ENCODE assay signal across 1 cellular context in the genomic region with DNA sequence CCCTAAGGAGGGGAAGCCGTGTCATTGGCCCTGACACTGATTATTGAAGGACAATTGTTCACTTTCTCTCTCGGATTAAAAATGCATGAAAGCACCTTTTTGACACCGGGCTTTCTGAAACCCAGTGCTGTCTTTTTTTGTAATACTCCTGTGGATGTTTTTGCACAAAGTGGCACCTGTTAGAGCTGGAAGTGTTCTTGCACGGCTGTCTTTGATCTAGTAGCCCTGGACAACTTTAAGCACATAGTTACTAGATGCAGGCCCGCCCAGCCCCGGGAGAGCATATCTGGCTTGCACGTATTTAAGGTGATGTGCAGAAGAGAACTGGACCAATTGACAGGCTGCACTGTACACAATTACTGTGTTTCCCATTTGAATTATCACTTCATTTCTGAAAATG.
TF ChIP-seq lines count a peak whose summit lies in the region.

No MANE protein-coding gene starts in this region.

TF ChIP-seq in GM23338, 12 proteins besides CTCF, POLR2A, EP300 and RAD21 (continued from another document):
- TF ChIP-seq, protein P1, sequence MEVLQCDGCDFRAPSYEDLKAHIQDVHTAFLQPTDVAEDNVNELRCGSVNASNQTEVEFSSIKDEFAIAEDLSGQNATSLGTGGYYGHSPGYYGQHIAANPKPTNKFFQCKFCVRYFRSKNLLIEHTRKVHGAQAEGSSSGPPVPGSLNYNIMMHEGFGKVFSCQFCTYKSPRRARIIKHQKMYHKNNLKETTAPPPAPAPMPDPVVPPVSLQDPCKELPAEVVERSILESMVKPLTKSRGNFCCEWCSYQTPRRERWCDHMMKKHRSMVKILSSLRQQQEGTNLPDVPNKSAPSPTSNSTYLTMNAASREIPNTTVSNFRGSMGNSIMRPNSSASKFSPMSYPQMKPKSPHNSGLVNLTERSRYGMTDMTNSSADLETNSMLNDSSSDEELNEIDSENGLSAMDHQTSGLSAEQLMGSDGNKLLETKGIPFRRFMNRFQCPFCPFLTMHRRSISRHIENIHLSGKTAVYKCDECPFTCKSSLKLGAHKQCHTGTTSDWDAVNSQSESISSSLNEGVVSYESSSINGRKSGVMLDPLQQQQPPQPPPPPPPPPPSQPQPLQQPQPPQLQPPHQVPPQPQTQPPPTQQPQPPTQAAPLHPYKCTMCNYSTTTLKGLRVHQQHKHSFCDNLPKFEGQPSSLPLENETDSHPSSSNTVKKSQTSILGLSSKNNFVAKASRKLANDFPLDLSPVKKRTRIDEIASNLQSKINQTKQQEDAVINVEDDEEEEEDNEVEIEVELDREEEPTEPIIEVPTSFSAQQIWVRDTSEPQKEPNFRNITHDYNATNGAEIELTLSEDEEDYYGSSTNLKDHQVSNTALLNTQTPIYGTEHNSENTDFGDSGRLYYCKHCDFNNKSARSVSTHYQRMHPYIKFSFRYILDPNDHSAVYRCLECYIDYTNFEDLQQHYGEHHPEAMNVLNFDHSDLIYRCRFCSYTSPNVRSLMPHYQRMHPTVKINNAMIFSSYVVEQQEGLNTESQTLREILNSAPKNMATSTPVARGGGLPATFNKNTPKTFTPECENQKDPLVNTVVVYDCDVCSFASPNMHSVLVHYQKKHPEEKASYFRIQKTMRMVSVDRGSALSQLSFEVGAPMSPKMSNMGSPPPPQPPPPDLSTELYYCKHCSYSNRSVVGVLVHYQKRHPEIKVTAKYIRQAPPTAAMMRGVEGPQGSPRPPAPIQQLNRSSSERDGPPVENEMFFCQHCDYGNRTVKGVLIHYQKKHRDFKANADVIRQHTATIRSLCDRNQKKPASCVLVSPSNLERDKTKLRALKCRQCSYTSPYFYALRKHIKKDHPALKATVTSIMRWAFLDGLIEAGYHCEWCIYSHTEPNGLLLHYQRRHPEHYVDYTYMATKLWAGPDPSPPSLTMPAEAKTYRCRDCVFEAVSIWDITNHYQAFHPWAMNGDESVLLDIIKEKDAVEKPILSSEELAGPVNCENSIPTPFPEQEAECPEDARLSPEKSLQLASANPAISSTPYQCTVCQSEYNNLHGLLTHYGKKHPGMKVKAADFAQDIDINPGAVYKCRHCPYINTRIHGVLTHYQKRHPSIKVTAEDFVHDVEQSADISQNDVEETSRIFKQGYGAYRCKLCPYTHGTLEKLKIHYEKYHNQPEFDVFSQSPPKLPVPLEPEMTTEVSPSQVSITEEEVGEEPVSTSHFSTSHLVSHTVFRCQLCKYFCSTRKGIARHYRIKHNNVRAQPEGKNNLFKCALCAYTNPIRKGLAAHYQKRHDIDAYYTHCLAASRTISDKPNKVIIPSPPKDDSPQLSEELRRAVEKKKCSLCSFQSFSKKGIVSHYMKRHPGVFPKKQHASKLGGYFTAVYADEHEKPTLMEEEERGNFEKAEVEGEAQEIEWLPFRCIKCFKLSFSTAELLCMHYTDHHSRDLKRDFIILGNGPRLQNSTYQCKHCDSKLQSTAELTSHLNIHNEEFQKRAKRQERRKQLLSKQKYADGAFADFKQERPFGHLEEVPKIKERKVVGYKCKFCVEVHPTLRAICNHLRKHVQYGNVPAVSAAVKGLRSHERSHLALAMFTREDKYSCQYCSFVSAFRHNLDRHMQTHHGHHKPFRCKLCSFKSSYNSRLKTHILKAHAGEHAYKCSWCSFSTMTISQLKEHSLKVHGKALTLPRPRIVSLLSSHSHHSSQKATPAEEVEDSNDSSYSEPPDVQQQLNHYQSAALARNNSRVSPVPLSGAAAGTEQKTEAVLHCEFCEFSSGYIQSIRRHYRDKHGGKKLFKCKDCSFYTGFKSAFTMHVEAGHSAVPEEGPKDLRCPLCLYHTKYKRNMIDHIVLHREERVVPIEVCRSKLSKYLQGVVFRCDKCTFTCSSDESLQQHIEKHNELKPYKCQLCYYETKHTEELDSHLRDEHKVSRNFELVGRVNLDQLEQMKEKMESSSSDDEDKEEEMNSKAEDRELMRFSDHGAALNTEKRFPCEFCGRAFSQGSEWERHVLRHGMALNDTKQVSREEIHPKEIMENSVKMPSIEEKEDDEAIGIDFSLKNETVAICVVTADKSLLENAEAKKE (CRISPR knock-in tag; IDR thresholded peaks at IDR 0.05) = no peak
- no peak for TF ChIP-seq ZNF114 (CRISPR knock-in tag; IDR thresholded peaks at IDR 0.05)
- no peak for TF ChIP-seq REST (IDR thresholded peaks at IDR 0.05; ENCODE audit: unreplicated experiment)
- no peak for TF ChIP-seq ZNF331 (CRISPR knock-in tag; IDR thresholded peaks at IDR 0.05; ENCODE audit: low read depth)
- TF ChIP-seq STAT1 (IDR thresholded peaks at IDR 0.05; ENCODE audit: unreplicated experiment) = no peak
- no peak for TF ChIP-seq EZH2phosphoT487 (IDR thresholded peaks at IDR 0.05; ENCODE audit: unreplicated experiment)
- no peak for TF ChIP-seq EZH2 (IDR thresholded peaks at IDR 0.05; ENCODE audit: low read depth, unreplicated experiment)
- TF ChIP-seq CREB1 (CRISPR knock-in tag; IDR thresholded peaks at IDR 0.05; ENCODE audit: low read depth) = no peak
- no peak for TF ChIP-seq ETS1 (IDR thresholded peaks at IDR 0.05)
